ENCODE assay signal across 2 cellular contexts in the genomic region with DNA sequence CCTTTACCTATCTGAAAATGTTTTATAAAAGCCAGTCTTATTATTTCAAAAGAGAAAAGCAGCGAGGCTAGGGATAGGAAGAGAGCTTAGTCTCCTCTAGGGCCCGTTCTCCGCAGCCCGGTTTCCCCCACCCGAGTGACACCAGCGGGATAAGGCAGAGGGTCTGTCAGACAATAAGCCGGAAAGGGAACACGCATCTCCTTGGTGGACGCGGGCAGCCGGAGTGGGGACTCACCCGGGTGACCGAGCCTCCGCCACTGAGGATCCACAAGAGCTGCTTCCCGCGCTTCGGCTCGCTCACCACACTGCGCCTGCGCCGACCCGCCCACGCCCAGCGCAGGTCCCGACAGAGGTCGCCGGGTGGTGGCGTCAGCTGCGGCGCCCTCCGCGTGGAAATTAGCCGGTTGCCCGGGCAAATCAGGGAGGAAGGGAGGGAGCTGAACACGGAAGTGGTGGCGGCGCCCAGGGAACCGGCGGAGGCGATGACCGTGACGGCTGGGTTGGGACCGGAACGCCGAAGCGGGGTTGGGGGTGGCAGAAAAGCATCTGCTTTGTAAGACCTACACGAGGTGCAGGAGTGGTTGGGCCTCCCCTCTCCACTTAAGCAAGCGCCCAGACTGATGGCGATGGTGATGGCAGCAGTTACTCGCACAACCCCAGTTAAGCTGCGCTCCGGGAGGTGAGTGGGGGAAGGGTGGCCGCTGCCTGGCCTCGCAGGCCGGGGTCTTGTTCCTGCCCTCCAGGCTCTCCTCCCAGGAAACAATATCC.
TF ChIP-seq lines count a peak whose summit lies in the region.

A gene with protein sequence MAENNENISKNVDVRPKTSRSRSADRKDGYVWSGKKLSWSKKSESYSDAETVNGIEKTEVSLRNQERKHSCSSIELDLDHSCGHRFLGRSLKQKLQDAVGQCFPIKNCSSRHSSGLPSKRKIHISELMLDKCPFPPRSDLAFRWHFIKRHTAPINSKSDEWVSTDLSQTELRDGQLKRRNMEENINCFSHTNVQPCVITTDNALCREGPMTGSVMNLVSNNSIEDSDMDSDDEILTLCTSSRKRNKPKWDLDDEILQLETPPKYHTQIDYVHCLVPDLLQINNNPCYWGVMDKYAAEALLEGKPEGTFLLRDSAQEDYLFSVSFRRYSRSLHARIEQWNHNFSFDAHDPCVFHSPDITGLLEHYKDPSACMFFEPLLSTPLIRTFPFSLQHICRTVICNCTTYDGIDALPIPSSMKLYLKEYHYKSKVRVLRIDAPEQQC (plus strand): TSS at position 444 of the 768 bp plus-strand sequence. CDS start 15,806 bp downstream, outside the sequence.
A gene with protein sequence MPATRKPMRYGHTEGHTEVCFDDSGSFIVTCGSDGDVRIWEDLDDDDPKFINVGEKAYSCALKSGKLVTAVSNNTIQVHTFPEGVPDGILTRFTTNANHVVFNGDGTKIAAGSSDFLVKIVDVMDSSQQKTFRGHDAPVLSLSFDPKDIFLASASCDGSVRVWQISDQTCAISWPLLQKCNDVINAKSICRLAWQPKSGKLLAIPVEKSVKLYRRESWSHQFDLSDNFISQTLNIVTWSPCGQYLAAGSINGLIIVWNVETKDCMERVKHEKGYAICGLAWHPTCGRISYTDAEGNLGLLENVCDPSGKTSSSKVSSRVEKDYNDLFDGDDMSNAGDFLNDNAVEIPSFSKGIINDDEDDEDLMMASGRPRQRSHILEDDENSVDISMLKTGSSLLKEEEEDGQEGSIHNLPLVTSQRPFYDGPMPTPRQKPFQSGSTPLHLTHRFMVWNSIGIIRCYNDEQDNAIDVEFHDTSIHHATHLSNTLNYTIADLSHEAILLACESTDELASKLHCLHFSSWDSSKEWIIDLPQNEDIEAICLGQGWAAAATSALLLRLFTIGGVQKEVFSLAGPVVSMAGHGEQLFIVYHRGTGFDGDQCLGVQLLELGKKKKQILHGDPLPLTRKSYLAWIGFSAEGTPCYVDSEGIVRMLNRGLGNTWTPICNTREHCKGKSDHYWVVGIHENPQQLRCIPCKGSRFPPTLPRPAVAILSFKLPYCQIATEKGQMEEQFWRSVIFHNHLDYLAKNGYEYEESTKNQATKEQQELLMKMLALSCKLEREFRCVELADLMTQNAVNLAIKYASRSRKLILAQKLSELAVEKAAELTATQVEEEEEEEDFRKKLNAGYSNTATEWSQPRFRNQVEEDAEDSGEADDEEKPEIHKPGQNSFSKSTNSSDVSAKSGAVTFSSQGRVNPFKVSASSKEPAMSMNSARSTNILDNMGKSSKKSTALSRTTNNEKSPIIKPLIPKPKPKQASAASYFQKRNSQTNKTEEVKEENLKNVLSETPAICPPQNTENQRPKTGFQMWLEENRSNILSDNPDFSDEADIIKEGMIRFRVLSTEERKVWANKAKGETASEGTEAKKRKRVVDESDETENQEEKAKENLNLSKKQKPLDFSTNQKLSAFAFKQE (minus strand): TSS at position 307 of the 768 bp plus-strand sequence. CDS start 312 bp downstream, outside the sequence.

TF ChIP-seq in A549, 52 proteins besides CTCF, POLR2A, EP300 and RAD21:
- TF ChIP-seq, protein P1, sequence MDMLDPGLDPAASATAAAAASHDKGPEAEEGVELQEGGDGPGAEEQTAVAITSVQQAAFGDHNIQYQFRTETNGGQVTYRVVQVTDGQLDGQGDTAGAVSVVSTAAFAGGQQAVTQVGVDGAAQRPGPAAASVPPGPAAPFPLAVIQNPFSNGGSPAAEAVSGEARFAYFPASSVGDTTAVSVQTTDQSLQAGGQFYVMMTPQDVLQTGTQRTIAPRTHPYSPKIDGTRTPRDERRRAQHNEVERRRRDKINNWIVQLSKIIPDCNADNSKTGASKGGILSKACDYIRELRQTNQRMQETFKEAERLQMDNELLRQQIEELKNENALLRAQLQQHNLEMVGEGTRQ (IDR thresholded peaks at IDR 0.05) = peak; percentile 25; the same call in 1 of the 2 replicates
- TF ChIP-seq MAZ (IDR thresholded peaks at IDR 0.05; ENCODE audit: borderline replicate concordance, low read depth, low read length) = 0 out of 2 replicates have a peak, but pooled peaks have one; percentile 10
- TF ChIP-seq MYC (IDR thresholded peaks at IDR 0.05; ENCODE audit: borderline replicate concordance, low read length) = peak; percentile 83
- TF ChIP-seq, protein P2, sequence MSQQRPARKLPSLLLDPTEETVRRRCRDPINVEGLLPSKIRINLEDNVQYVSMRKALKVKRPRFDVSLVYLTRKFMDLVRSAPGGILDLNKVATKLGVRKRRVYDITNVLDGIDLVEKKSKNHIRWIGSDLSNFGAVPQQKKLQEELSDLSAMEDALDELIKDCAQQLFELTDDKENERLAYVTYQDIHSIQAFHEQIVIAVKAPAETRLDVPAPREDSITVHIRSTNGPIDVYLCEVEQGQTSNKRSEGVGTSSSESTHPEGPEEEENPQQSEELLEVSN (IDR thresholded peaks at IDR 0.05; ENCODE audit: borderline replicate concordance, low read depth) = peak; percentile 98
- TF ChIP-seq BHLHE40 (IDR thresholded peaks at IDR 0.05; ENCODE audit: low read depth, low read length) = no peak
- TF ChIP-seq MAFK (IDR thresholded peaks at IDR 0.05; ENCODE audit: partially characterized antibody) = no peak
- no peak for TF ChIP-seq ESRRA (IDR thresholded peaks at IDR 0.05; ENCODE audit: borderline replicate concordance, low read length)
- 0 out of 2 replicates have a peak, but pooled peaks have one; percentile 14 for TF ChIP-seq GATA3 (IDR thresholded peaks at IDR 0.05; ENCODE audit: borderline replicate concordance)
- 0 out of 2 replicates have a peak, but pooled peaks have one; percentile 2 for TF ChIP-seq TFCP2L1 (CRISPR knock-in tag; IDR thresholded peaks at IDR 0.05)
- no peak for TF ChIP-seq EHF (CRISPR knock-in tag; IDR thresholded peaks at IDR 0.05)
- TF ChIP-seq CBX2 (IDR thresholded peaks at IDR 0.05; ENCODE audit: borderline replicate concordance, low read depth) = no peak
- no peak for TF ChIP-seq HOXB5 (CRISPR knock-in tag; IDR thresholded peaks at IDR 0.05)
- TF ChIP-seq ZFP36 (IDR thresholded peaks at IDR 0.05; ENCODE audit: borderline replicate concordance, partially characterized antibody) = no peak
- peak; percentile 77 to 88; a peak in 4 of 5 replicates for TF ChIP-seq JUN (IDR thresholded peaks at IDR 0.05)
- TF ChIP-seq PHF8 (IDR thresholded peaks at IDR 0.05; ENCODE audit: borderline replicate concordance, low read depth) = peak; percentile 94
- peak; percentile 14 for TF ChIP-seq CHD2 (IDR thresholded peaks at IDR 0.05; ENCODE audit: low read length, partially characterized antibody)
- TF ChIP-seq, protein P3, sequence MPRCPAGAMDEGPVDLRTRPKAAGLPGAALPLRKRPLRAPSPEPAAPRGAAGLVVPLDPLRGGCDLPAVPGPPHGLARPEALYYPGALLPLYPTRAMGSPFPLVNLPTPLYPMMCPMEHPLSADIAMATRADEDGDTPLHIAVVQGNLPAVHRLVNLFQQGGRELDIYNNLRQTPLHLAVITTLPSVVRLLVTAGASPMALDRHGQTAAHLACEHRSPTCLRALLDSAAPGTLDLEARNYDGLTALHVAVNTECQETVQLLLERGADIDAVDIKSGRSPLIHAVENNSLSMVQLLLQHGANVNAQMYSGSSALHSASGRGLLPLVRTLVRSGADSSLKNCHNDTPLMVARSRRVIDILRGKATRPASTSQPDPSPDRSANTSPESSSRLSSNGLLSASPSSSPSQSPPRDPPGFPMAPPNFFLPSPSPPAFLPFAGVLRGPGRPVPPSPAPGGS (IDR thresholded peaks at IDR 0.05) = peak; percentile 47; the same call in 1 of the 3 replicates
- TF ChIP-seq, protein P4, sequence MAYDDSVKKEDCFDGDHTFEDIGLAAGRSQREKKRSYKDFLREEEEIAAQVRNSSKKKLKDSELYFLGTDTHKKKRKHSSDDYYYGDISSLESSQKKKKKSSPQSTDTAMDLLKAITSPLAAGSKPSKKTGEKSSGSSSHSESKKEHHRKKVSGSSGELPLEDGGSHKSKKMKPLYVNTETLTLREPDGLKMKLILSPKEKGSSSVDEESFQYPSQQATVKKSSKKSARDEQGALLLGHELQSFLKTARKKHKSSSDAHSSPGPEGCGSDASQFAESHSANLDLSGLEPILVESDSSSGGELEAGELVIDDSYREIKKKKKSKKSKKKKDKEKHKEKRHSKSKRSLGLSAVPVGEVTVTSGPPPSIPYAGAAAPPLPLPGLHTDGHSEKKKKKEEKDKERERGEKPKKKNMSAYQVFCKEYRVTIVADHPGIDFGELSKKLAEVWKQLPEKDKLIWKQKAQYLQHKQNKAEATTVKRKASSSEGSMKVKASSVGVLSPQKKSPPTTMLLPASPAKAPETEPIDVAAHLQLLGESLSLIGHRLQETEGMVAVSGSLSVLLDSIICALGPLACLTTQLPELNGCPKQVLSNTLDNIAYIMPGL (CRISPR knock-in tag; IDR thresholded peaks at IDR 0.05; ENCODE audit: borderline replicate concordance) = no peak; the same call in 1 of the 2 replicates
- TF ChIP-seq, protein P5, sequence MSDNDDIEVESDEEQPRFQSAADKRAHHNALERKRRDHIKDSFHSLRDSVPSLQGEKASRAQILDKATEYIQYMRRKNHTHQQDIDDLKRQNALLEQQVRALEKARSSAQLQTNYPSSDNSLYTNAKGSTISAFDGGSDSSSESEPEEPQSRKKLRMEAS (IDR thresholded peaks at IDR 0.05) = peak; percentile 95

TF ChIP-seq in K562, 482 proteins besides CTCF, POLR2A, EP300 and RAD21 (continues in another document):
- TF ChIP-seq NFRKB (IDR thresholded peaks at IDR 0.05; ENCODE audit: low read depth) = peak; percentile 59; the same call in 1 of the 2 replicates
- no peak for TF ChIP-seq SREBF2 (CRISPR knock-in tag; IDR thresholded peaks at IDR 0.05)
- TF ChIP-seq, protein P6, sequence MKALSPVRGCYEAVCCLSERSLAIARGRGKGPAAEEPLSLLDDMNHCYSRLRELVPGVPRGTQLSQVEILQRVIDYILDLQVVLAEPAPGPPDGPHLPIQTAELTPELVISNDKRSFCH (CRISPR knock-in tag; IDR thresholded peaks at IDR 0.05) = no peak
- TF ChIP-seq, protein P6 (tag; IDR thresholded peaks at IDR 0.05) = peak; percentile 57; the same call in 1 of the 2 replicates
- peak; percentile 95 for TF ChIP-seq ELF1 (tag; IDR thresholded peaks at IDR 0.05)
- TF ChIP-seq ZFX (CRISPR knock-in tag; IDR thresholded peaks at IDR 0.05) = peak; percentile 60
- 0 out of 2 replicates have a peak, but pooled peaks have one; percentile 15 for TF ChIP-seq ARID1B (IDR thresholded peaks at IDR 0.05)
- TF ChIP-seq, protein P7, sequence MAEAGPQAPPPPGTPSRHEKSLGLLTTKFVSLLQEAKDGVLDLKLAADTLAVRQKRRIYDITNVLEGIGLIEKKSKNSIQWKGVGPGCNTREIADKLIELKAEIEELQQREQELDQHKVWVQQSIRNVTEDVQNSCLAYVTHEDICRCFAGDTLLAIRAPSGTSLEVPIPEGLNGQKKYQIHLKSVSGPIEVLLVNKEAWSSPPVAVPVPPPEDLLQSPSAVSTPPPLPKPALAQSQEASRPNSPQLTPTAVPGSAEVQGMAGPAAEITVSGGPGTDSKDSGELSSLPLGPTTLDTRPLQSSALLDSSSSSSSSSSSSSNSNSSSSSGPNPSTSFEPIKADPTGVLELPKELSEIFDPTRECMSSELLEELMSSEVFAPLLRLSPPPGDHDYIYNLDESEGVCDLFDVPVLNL (CRISPR knock-in tag; IDR thresholded peaks at IDR 0.05; ENCODE audit: low read depth) = peak; percentile 86; the same call in 1 of the 2 replicates
- peak; percentile 35; the same call in 1 of the 2 replicates for TF ChIP-seq GTF2F1 (IDR thresholded peaks at IDR 0.05; ENCODE audit: low read depth, low read length)
- peak; percentile 62; the same call in 1 of the 2 replicates for TF ChIP-seq KLF1 (tag; IDR thresholded peaks at IDR 0.05)
- no peak for TF ChIP-seq TCF7L2 (IDR thresholded peaks at IDR 0.05; ENCODE audit: low read depth, low read length)
- TF ChIP-seq BCOR (IDR thresholded peaks at IDR 0.05) = 0 out of 2 replicates have a peak, but pooled peaks have one; percentile 7
- TF ChIP-seq, protein P8, sequence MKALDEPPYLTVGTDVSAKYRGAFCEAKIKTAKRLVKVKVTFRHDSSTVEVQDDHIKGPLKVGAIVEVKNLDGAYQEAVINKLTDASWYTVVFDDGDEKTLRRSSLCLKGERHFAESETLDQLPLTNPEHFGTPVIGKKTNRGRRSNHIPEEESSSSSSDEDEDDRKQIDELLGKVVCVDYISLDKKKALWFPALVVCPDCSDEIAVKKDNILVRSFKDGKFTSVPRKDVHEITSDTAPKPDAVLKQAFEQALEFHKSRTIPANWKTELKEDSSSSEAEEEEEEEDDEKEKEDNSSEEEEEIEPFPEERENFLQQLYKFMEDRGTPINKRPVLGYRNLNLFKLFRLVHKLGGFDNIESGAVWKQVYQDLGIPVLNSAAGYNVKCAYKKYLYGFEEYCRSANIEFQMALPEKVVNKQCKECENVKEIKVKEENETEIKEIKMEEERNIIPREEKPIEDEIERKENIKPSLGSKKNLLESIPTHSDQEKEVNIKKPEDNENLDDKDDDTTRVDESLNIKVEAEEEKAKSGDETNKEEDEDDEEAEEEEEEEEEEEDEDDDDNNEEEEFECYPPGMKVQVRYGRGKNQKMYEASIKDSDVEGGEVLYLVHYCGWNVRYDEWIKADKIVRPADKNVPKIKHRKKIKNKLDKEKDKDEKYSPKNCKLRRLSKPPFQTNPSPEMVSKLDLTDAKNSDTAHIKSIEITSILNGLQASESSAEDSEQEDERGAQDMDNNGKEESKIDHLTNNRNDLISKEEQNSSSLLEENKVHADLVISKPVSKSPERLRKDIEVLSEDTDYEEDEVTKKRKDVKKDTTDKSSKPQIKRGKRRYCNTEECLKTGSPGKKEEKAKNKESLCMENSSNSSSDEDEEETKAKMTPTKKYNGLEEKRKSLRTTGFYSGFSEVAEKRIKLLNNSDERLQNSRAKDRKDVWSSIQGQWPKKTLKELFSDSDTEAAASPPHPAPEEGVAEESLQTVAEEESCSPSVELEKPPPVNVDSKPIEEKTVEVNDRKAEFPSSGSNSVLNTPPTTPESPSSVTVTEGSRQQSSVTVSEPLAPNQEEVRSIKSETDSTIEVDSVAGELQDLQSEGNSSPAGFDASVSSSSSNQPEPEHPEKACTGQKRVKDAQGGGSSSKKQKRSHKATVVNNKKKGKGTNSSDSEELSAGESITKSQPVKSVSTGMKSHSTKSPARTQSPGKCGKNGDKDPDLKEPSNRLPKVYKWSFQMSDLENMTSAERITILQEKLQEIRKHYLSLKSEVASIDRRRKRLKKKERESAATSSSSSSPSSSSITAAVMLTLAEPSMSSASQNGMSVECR (CRISPR knock-in tag; IDR thresholded peaks at IDR 0.05) = peak; percentile 88
- no peak for TF ChIP-seq ETV6 (IDR thresholded peaks at IDR 0.05; ENCODE audit: borderline replicate concordance in 1 of 2, low read depth in 2 of 2, low read length in 1 of 2)
- no peak for TF ChIP-seq ETV6 (CRISPR knock-in tag; IDR thresholded peaks at IDR 0.05; ENCODE audit: borderline replicate concordance)
- peak; percentile 78 for TF ChIP-seq TBP (optimal IDR thresholded peaks at IDR 0.05; ENCODE audit: low read depth, low read length)
- peak; percentile 95 for TF ChIP-seq RBBP5 (IDR thresholded peaks at IDR 0.05; ENCODE audit: borderline replicate concordance, insufficient read depth, low read length, poor library complexity, severe bottlenecking)
- TF ChIP-seq E2F3 (CRISPR knock-in tag; IDR thresholded peaks at IDR 0.05) = peak; percentile 95
- TF ChIP-seq, protein P5 (CRISPR knock-in tag; IDR thresholded peaks at IDR 0.05) = peak; percentile 89
